ENCODE assay signal across 27 cellular contexts in genomic region chr20:36670665-36671357, GRCh38. TPM values are rescaled to one million over a fixed set of nuclear protein-coding genes. Genes with fewer than 3 reads are reported as not detected.
DNase-seq lines count a peak whose midpoint lies in the region; ATAC-seq and TF ChIP-seq lines count a peak whose summit lies in the region.
"Had no signal": no experiment of that assay in that cellular context is flagged by ENCODE, and none has a peak within 500 bp of the region (broad histone marks: within the 10 kb centered on the region; RNA-seq: fewer than 3 reads in every experiment).

No MANE protein-coding gene starts in this region.

- peak; percentile 35 for DNase-seq in HuH-7 (ENCODE audit: low spot score)
- DNase-seq in NCI-H526 (lab: John Stamatoyannopoulos, UW): peak; percentile 83 to 87
- DNase-seq in cerebellar cortex (ENCODE audit: low spot score): peak; percentile 45
- no peak for DNase-seq in progenitor cell of endocrine pancreas (ENCODE audit: low spot score, unreplicated experiment)
- DNase-seq in natural killer cell treated with Interleukin-12 subunit alpha and Interleukin-12 subunit beta and Interleukin-15 and Interleukin-18, amount 100 ng/mL, for 72 hours (ENCODE audit: low spot score): no peak
- DNase-seq in DMS 273 (lab: John Stamatoyannopoulos, UW; ENCODE audit: unreplicated experiment): no peak
- DNase-seq in T-helper 9 cell: no peak
- DNase-seq: AML-193; CD4-positive, alpha-beta T cell; DMS79; EL; GF-D8; KBM-7; MG63; NCI-H2029; NCI-H345; NCI-H510A treated with DMSO at 0.1 percent for 48 hours; NCI-H82; NK-92 treated with Interleukin-12 subunit alpha and Interleukin-12 subunit beta, amount 100 ng/mL, for 24 hours; Right ventricle myocardium superior; RPMI8226; T-helper 1 cell had no signal

- no peaks in the 10 kb centered on the region for H3K36me3 Mint-ChIP-seq in progenitor cell of endocrine pancreas (ENCODE audit: insufficient read depth)
- H3K36me3 Mint-ChIP-seq in natural killer cell treated with Interleukin-12 subunit alpha and Interleukin-12 subunit beta and Interleukin-15 and Interleukin-18, amount 100 ng/mL, for 72 hours: no peaks in the 10 kb centered on the region

- no peak for TF ChIP-seq CTCF in progenitor cell of endocrine pancreas (IDR thresholded peaks at IDR 0.05; ENCODE audit: unreplicated experiment)

- no peaks in the 10 kb centered on the region for H3K27me3 Mint-ChIP-seq in progenitor cell of endocrine pancreas
- no peaks in the 10 kb centered on the region for H3K27me3 Mint-ChIP-seq in natural killer cell treated with Interleukin-12 subunit alpha and Interleukin-12 subunit beta and Interleukin-15 and Interleukin-18, amount 100 ng/mL, for 72 hours
- H3K27me3 Mint-ChIP-seq: CD4-positive, alpha-beta T cell had no signal

- H3K27ac Mint-ChIP-seq in progenitor cell of endocrine pancreas: peak overlapping the region; percentile 5
- no peak overlapping the region for H3K27ac Mint-ChIP-seq in natural killer cell treated with Interleukin-12 subunit alpha and Interleukin-12 subunit beta and Interleukin-15 and Interleukin-18, amount 100 ng/mL, for 72 hours
- H3K27ac Mint-ChIP-seq: CD4-positive, alpha-beta T cell had no signal

- no peak overlapping the region for H3K4me3 Mint-ChIP-seq in progenitor cell of endocrine pancreas (ENCODE audit: low read depth)
- H3K4me3 Mint-ChIP-seq in natural killer cell treated with Interleukin-12 subunit alpha and Interleukin-12 subunit beta and Interleukin-15 and Interleukin-18, amount 100 ng/mL, for 72 hours: no peak overlapping the region
- H3K4me3 Mint-ChIP-seq: CD4-positive, alpha-beta T cell had no signal

- no peak for ATAC-seq in natural killer cell treated with Interleukin-12 subunit alpha and Interleukin-12 subunit beta and Interleukin-15 and Interleukin-18, amount 100 ng/mL, for 72 hours
- ATAC-seq: A549, HCT116 had no signal

- peaks cover 7% of the 10 kb centered on the region for H3K4me1 Mint-ChIP-seq in progenitor cell of endocrine pancreas (ENCODE audit: low read depth)
- H3K4me1 Mint-ChIP-seq in natural killer cell treated with Interleukin-12 subunit alpha and Interleukin-12 subunit beta and Interleukin-15 and Interleukin-18, amount 100 ng/mL, for 72 hours (ENCODE audit: low read depth in 2 of 2): no peaks in the 10 kb centered on the region

- H3K9me3 Mint-ChIP-seq in progenitor cell of endocrine pancreas (ENCODE audit: low read depth): no peaks in the 10 kb centered on the region
- H3K9me3 Mint-ChIP-seq in natural killer cell treated with Interleukin-12 subunit alpha and Interleukin-12 subunit beta and Interleukin-15 and Interleukin-18, amount 100 ng/mL, for 72 hours: no peaks in the 10 kb centered on the region
- H3K9me3 Mint-ChIP-seq: CD4-positive, alpha-beta T cell had no signal

RNA-seq across cellular contexts. Expression of gene SLA2, which starts 24.8 kb away (rescaled TPM):
- total RNA-seq in progenitor cell of endocrine pancreas: 0.62 and 0.77 TPM in 2 replicates
- total RNA-seq in natural killer cell treated with Interleukin-12 subunit alpha and Interleukin-12 subunit beta and Interleukin-15 and Interleukin-18, amount 100 ng/mL, for 72 hours: 10 to 100 TPM; 13.6 to 18.9 TPM
- total RNA-seq: H4, HT-29, LHCN-M2 had no signal

Comparison
In these comparisons a context has a peak if more than half of its experiments do, and no peak if none do; other contexts are left out.
1. DNase-seq: peak in HuH-7 (single experiment), NCI-H526 (2 of 2) and cerebellar cortex (single experiment); none in progenitor cell of endocrine pancreas (single experiment), natural killer cell treated with Interleukin-12 subunit alpha and Interleukin-12 subunit beta and Interleukin-15 and Interleukin-18, amount 100 ng/mL, for 72 hours (single experiment), DMS 273 (single experiment) and T-helper 9 cell (single experiment).